ENCODE assay signal across 6 cellular contexts in genomic region chr7:137038706-137039105, GRCh38.
"Had no signal": no experiment of that assay in that cellular context is flagged by ENCODE, and none has a peak within 500 bp of the region (broad histone marks: within the 10 kb centered on the region; RNA-seq: fewer than 3 reads in every experiment).

No MANE protein-coding gene starts in this region.

- FAIRE-seq: HepG2, K562 had no signal

- DNase-seq: GM23248, GOT3, H7, KG1 had no signal
